Comparison of ENCODE assay signal across 8 cellular contexts in the genomic region with DNA sequence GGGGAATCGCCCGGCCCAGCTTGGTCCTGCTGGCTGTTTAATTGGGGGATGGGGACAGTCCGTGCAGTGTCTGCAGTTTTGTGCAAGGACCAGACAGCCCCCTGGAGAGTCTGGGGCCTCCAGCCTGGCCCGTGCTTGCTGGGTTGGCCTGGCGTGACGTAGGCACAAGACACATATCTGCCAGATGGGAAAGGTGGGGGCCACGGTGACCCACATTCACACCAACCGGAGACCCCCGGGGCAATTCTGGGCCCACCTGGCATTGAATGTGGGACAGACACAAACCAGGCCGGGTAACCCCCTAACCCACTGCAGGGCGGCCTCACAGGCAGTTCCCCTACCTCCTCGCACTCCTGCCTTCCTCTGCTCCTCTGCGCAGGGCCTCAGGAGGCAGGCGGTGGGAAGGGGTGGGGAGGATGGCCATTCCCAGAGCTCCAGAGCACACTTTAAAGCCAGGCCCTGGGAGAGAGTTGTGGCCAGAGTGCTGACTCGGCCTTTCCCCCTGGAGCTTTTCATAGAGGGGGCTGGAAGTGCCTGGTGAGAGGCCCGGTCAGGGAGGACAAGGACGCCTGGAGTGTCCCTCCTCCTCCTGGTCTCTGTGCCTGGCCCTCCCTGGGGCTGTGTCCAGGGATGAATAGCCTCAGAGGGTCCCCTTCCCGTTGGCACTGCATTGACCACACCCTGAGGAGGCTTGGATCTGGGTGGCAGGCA. TPM values are rescaled to one million over a fixed set of nuclear protein-coding genes. Genes with fewer than 3 reads are reported as not detected.
DNase-seq lines count a peak whose midpoint lies in the region; ATAC-seq, FAIRE-seq and TF ChIP-seq lines count a peak whose summit lies in the region.

No MANE protein-coding gene starts in this region.

- no peak overlapping the region for H3K27ac Mint-ChIP-seq in activated naive CD4-positive, alpha-beta T cell treated with anti-CD3 and anti-CD28 coated beads, Interleukin-2, amount 10 ng/mL, durations not matched to agents 7 days and 5 days
- no peak overlapping the region for H3K27ac Mint-ChIP-seq in MCF 10A (ENCODE audit: low read depth, unreplicated experiment)

- intact Hi-C loops in MCF 10A (cut with micrococcal nuclease) = no loop called here
- intact Hi-C loops in left lung (cut with DNase I) = no loop called here

- H3K27me3 Mint-ChIP-seq in activated naive CD4-positive, alpha-beta T cell treated with anti-CD3 and anti-CD28 coated beads, Interleukin-2, amount 10 ng/mL, durations not matched to agents 7 days and 5 days = peaks cover 75% of the 10 kb centered on the region
- H3K27me3 Mint-ChIP-seq in MCF 10A (ENCODE audit: insufficient read depth, unreplicated experiment) = no peaks in the 10 kb centered on the region

- FAIRE-seq in urothelium cell line (lab: Jason Lieb, UNC) = peak; percentile 97

- H3K27ac ChIP-seq in left lung = peak overlapping the region; percentile 72 to 86

- H3K9me3 Mint-ChIP-seq in activated naive CD4-positive, alpha-beta T cell treated with anti-CD3 and anti-CD28 coated beads, Interleukin-2, amount 10 ng/mL, durations not matched to agents 7 days and 5 days = no peaks in the 10 kb centered on the region
- H3K9me3 Mint-ChIP-seq in MCF 10A (ENCODE audit: unreplicated experiment) = no peaks in the 10 kb centered on the region

- no peak for ATAC-seq in left lung

- TF ChIP-seq CTCF in MCF 10A (IDR thresholded peaks at IDR 0.05; ENCODE audit: unreplicated experiment) (no peak), left lung (IDR thresholded peaks at IDR 0.05) (no peak)

- BruUV-seq in MCF 10A (replicated peaks; lab: Mats Ljungman, UMichigan) = no TSS peak

- CTCF ChIA-PET in activated naive CD4-positive, alpha-beta T cell treated with anti-CD3 and anti-CD28 coated beads, Interleukin-2, amount 10 ng/mL, durations not matched to agents 7 days and 5 days (lab: Charles Lee) = interaction anchor here (0.6 to 1.5 kb wide), 2 partner anchors 15 to 56 kb away, joined by 3 to 4 read pairs; no protein-coding TSS in a partner anchor
- CTCF ChIA-PET in MCF 10A (lab: Yijun Ruan, JAX) = interaction anchor here (0.6 to 1.1 kb wide), 2 partner anchors 10 to 329 kb away, joined by 3 read pairs; no protein-coding TSS in a partner anchor

- H3K4me1 ChIP-seq in left lung = peaks cover 8 to 41% of the 10 kb centered on the region in 2 donors

- DNase-seq in activated naive CD4-positive, alpha-beta T cell treated with anti-CD3 and anti-CD28 coated beads, Interleukin-2, amount 10 ng/mL, durations not matched to agents 7 days and 5 days = no peak
- no peak for DNase-seq in activated naive CD4-positive, alpha-beta T cell (lab: John Stamatoyannopoulos, UW)
- DNase-seq in MCF 10A (ENCODE audit: unreplicated experiment) (no peak), left lung (no peak), urothelium cell line (ENCODE audit: low spot score) (peak; percentile 63), NCI-H146 treated with DMSO at 0.1 percent for 48 hours (lab: John Stamatoyannopoulos, UW; ENCODE audit: unreplicated experiment) (no peak), activated gamma-delta T cell (lab: John Stamatoyannopoulos, UW) (no peak), germinal center (ENCODE audit: low spot score) (no peak)

- H3K4me3 ChIP-seq in left lung = peak overlapping the region; percentile 49 to 70

- H3K36me3 Mint-ChIP-seq in activated naive CD4-positive, alpha-beta T cell treated with anti-CD3 and anti-CD28 coated beads, Interleukin-2, amount 10 ng/mL, durations not matched to agents 7 days and 5 days = no peaks in the 10 kb centered on the region
- H3K36me3 Mint-ChIP-seq in MCF 10A (ENCODE audit: insufficient read depth, unreplicated experiment) = peaks cover 5% of the 10 kb centered on the region

- H3K36me3 ChIP-seq in left lung = no peaks in the 10 kb centered on the region

- H3K4me1 Mint-ChIP-seq in activated naive CD4-positive, alpha-beta T cell treated with anti-CD3 and anti-CD28 coated beads, Interleukin-2, amount 10 ng/mL, durations not matched to agents 7 days and 5 days = peaks cover 7% of the 10 kb centered on the region
- H3K4me1 Mint-ChIP-seq in MCF 10A (ENCODE audit: insufficient read depth, unreplicated experiment) = peaks cover 15% of the 10 kb centered on the region

- H3K4me3 Mint-ChIP-seq in activated naive CD4-positive, alpha-beta T cell treated with anti-CD3 and anti-CD28 coated beads, Interleukin-2, amount 10 ng/mL, durations not matched to agents 7 days and 5 days = peak overlapping the region; percentile 73
- peak overlapping the region; percentile 74 for H3K4me3 Mint-ChIP-seq in MCF 10A (ENCODE audit: unreplicated experiment)

- peaks cover 0 to 51% of the 10 kb centered on the region in 2 donors for H3K27me3 ChIP-seq in left lung

- no peaks in the 10 kb centered on the region for H3K9me3 ChIP-seq in left lung

- POLR2A ChIA-PET in MCF 10A (lab: Yijun Ruan, JAX) = no interaction called here

RNA-seq across cellular contexts. Expression of gene MRC2, which starts 1.5 kb away (rescaled TPM):
- total RNA-seq in MCF 10A (2022) (6.7 and 12.3 TPM in 2 replicates), left lung (100 to 1,000 TPM in 1 of 2 donors, 10 to 100 TPM in 1; 93.3 to 151 TPM)
